Comparison of ENCODE assay signal across 16 cellular contexts in genomic region chr9:14306672-14307646, GRCh38. TPM values are rescaled to one million over a fixed set of nuclear protein-coding genes. Genes with fewer than 3 reads are reported as not detected.
DNase-seq lines count a peak whose midpoint lies in the region; ATAC-seq and TF ChIP-seq lines count a peak whose summit lies in the region.
"Had no signal": no experiment of that assay in that cellular context is flagged by ENCODE, and none has a peak within 500 bp of the region (broad histone marks: within the 10 kb centered on the region; RNA-seq: fewer than 3 reads in every experiment).

No MANE protein-coding gene starts in this region.

- peaks cover 4% of the 10 kb centered on the region for H3K79me2 ChIP-seq in mesendoderm (ENCODE audit: control insufficient read depth, insufficient read depth, low read length)
- H3K79me2 ChIP-seq: parathyroid adenoma had no signal

- H3K4me3 ChIP-seq in body of pancreas = no peak overlapping the region
- peak overlapping the region; percentile 80 for H3K4me3 ChIP-seq in left ventricle myocardium inferior
- H3K4me3 ChIP-seq in gastrocnemius medialis = peak overlapping the region; percentile 81 to 91 (median 86)
- H3K4me3 ChIP-seq in mesendoderm (ENCODE audit: low read length) = no peak overlapping the region
- H3K4me3 ChIP-seq: PC-9 had no signal

- H2BK5ac ChIP-seq in mesendoderm (ENCODE audit: low read length) = no peak overlapping the region

- no peak overlapping the region for H2BK120ac ChIP-seq in mesendoderm (ENCODE audit: low read depth, low read length)

- 41 to 43% methylated on average over 26 of the region's 26 CpGs for WGBS in body of pancreas, 2 donors
- no CpG with 5 or more reads among the region's 26 CpGs for WGBS in mesendoderm (ENCODE audit: extremely low coverage, insufficient coverage, low lambda C conversion rate)

- intact Hi-C loops in body of pancreas (cut with DNase I) = no loop called here
- intact Hi-C loops in left ventricle myocardium inferior (cut with micrococcal nuclease) = no loop called here
- intact Hi-C loops in gastrocnemius medialis (cut with DNase I; ENCODE audit: low total_unique reads) = loop anchor here (5.0 kb wide), 1 partner anchor 110 kb away; no protein-coding TSS in a partner anchor

- peak in 1 of 7 experiments; percentile 16 for TF ChIP-seq CTCF in body of pancreas (IDR thresholded peaks at IDR 0.05)
- TF ChIP-seq CTCF in left ventricle myocardium inferior (IDR thresholded peaks at IDR 0.05; ENCODE audit: borderline replicate concordance) = peak; percentile 31
- peak in 2 of 5 experiments; percentile 15 to 27 for TF ChIP-seq CTCF in gastrocnemius medialis (IDR thresholded peaks at IDR 0.05 in 4 of 5, conservative IDR thresholded peaks at IDR 0.05 in 1 of 5)

- TF ChIP-seq POLR2A in body of pancreas (IDR thresholded peaks at IDR 0.05) (no peak), gastrocnemius medialis (IDR thresholded peaks at IDR 0.05) (no peak)

- no peak overlapping the region for H3K9ac ChIP-seq in mesendoderm (ENCODE audit: low read length)
- H3K9ac ChIP-seq: parathyroid adenoma had no signal

- no peak overlapping the region for H4K5ac ChIP-seq in mesendoderm (ENCODE audit: low read length)

- in situ Hi-C loops in gastrocnemius medialis (cut with MboI; ENCODE audit: low sequenced_read_pairs in 4 of 4) = loop anchor here in 2 of 4 donors (10.0 to 25.0 kb wide), 2 partner anchors 52 to 295 kb away; no protein-coding TSS in a partner anchor

- no peak overlapping the region for H4K8ac ChIP-seq in mesendoderm (ENCODE audit: low read depth, low read length)

- H3K56ac ChIP-seq in mesendoderm (ENCODE audit: low read length) = no peak overlapping the region

- H2AK5ac ChIP-seq in mesendoderm (ENCODE audit: low read length) = no peak overlapping the region

- H3K9me3 ChIP-seq in body of pancreas (no peaks in the 10 kb centered on the region), left ventricle myocardium inferior (replicated peaks) (no peaks in the 10 kb centered on the region), gastrocnemius medialis (no peaks in the 10 kb centered on the region)

- H3K27ac ChIP-seq in body of pancreas (peak overlapping the region; percentile 37 to 100 (median 89)), left ventricle myocardium inferior (replicated peaks) (peak overlapping the region; percentile 100), gastrocnemius medialis (peak overlapping the region; percentile 92 to 99 (median 98)), mesendoderm (ENCODE audit: low read depth, low read length) (no peak overlapping the region)
- H3K27ac ChIP-seq: parathyroid adenoma, PC-9 had no signal

- no peak overlapping the region for H3K4me2 ChIP-seq in mesendoderm (ENCODE audit: low read length)
- H3K4me2 ChIP-seq: PC-9 had no signal

- H3K23ac ChIP-seq in mesendoderm (ENCODE audit: low read length) = no peak overlapping the region

- H2BK15ac ChIP-seq in mesendoderm (replicated peaks; ENCODE audit: low read depth) = no peak overlapping the region

- DNase-seq in DMS79 treated with DMSO at 0.1 percent for 48 hours (lab: John Stamatoyannopoulos, UW) (peak; percentile 86), body of pancreas (peak in 3 of 4 donors; percentile 23 to 54 (median 28)), left ventricle myocardium inferior (no peak), gastrocnemius medialis (peak; percentile 69 to 76), NCI-H1417 (lab: John Stamatoyannopoulos, UW) (no peak), germinal center (ENCODE audit: low spot score) (no peak), mesendoderm (no peak)
- DNase-seq: activated CD4-positive, alpha-beta T cell treated with anti-CD3 and anti-CD28 coated beads for 4 hours; activated T-cell treated with anti-CD3 and anti-CD28 coated beads, Interleukin-2, amount 50 U/mL, for 72 hours; amniotic stem cell; endodermal cell; GF-D8; PC-9; T-cell had no signal

- peaks cover 2% of the 10 kb centered on the region for H3K79me1 ChIP-seq in mesendoderm (ENCODE audit: low read length)

- H3K4ac ChIP-seq in mesendoderm (ENCODE audit: low read depth, low read length) = no peak overlapping the region

- peak; percentile 20 for ATAC-seq in body of pancreas
- ATAC-seq in gastrocnemius medialis = peak; percentile 88 to 90
- ATAC-seq in HG03135 (IDR thresholded peaks at IDR 0.05; ENCODE audit: unreplicated experiment) = no peak
- ATAC-seq: activated T-cell treated with anti-CD3 and anti-CD28 coated beads, Interleukin-2, amount 50 U/mL, for 72 hours; T-cell had no signal

- no peak overlapping the region for H3K18ac ChIP-seq in mesendoderm (ENCODE audit: low read length)

- H3K4me1 ChIP-seq in body of pancreas (peaks cover 69% of the 10 kb centered on the region), left ventricle myocardium inferior (peaks cover 90% of the 10 kb centered on the region), gastrocnemius medialis (peaks cover 70 to 79% of the 10 kb centered on the region in 2 donors), mesendoderm (ENCODE audit: control insufficient read depth, low read depth, low read length) (peaks cover 7% of the 10 kb centered on the region)
- H3K4me1 ChIP-seq: parathyroid adenoma had no signal

- no peaks in the 10 kb centered on the region for H3K36me3 ChIP-seq in body of pancreas (replicated peaks in 1 of 2; ENCODE audit: insufficient read depth in 1 of 2, low read depth in 2 of 2)
- H3K36me3 ChIP-seq in left ventricle myocardium inferior = peaks cover 25% of the 10 kb centered on the region
- H3K36me3 ChIP-seq in gastrocnemius medialis = no peaks in the 10 kb centered on the region
- no peaks in the 10 kb centered on the region for H3K36me3 ChIP-seq in mesendoderm (ENCODE audit: control insufficient read depth, insufficient read depth, low read length)

- H3K27me3 ChIP-seq in body of pancreas (no peaks in the 10 kb centered on the region), left ventricle myocardium inferior (ENCODE audit: low read depth) (no peaks in the 10 kb centered on the region), gastrocnemius medialis (no peaks in the 10 kb centered on the region), mesendoderm (ENCODE audit: insufficient read depth, low read length, poor library complexity) (no peaks in the 10 kb centered on the region)

RNA-seq across cellular contexts. Expression of gene NFIB, which starts 7.0 kb away (rescaled TPM):
- total RNA-seq in body of pancreas (10 to 100 TPM; 47.0 to 65.9 TPM), left ventricle myocardium inferior (110 TPM), gastrocnemius medialis (10 to 100 TPM; 24.0 to 40.9 (median 30.6) TPM)
- 1.8 TPM for polyA plus RNA-seq in mesendoderm (2013, experiment 1 of 2)
- polyA plus RNA-seq in mesendoderm (2013, experiment 2 of 2) = 1.5 TPM
- total RNA-seq: activated T-cell treated with anti-CD3 and anti-CD28 coated beads, Interleukin-2, amount 50 U/mL, for 72 hours had no signal

Comparison
In these comparisons a context has a peak if more than half of its experiments do, and no peak if none do; other contexts are left out.
1. DNase-seq: peak in DMS79 treated with DMSO at 0.1 percent for 48 hours (single experiment), body of pancreas (3 of 4) and gastrocnemius medialis (2 of 2); none in left ventricle myocardium inferior (single experiment), NCI-H1417 (0 of 3), germinal center (single experiment) and mesendoderm (single experiment).
2. H3K4me3 ChIP-seq: peak in left ventricle myocardium inferior (single experiment) and gastrocnemius medialis (4 of 4); none in body of pancreas (0 of 2) and mesendoderm (single experiment).